ENCODE assay signal across 8 cellular contexts in the genomic region with DNA sequence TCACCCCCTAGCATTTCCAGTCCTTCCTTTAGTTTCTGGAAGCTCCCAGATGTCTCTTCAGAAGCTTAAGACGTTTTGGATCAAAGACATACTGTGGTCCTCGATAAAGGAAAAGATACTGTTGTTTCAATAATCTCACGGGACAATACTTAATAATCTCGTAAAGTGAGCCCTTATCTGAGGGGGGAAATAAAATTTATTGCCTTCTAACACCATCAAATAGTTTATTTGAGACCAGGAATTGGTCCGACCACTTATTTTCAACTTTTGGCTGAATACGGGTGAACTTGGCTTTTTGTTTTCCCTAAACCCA. TPM values are rescaled to one million over a fixed set of nuclear protein-coding genes. Genes with fewer than 3 reads are reported as not detected.
DNase-seq lines count a peak whose midpoint lies in the region; ATAC-seq and TF ChIP-seq lines count a peak whose summit lies in the region.

No MANE protein-coding gene starts in this region.

- H3K4me1 Mint-ChIP-seq in brain: peaks cover 34% of the 10 kb centered on the region

- peaks cover 7% of the 10 kb centered on the region for H3K4me1 ChIP-seq in cardiac muscle cell (ENCODE audit: low read depth)
- H3K4me1 ChIP-seq in mesodermal cell (ENCODE audit: control insufficient read depth, insufficient read depth, low read length, poor library complexity, severe bottlenecking): peaks cover 6% of the 10 kb centered on the region
- no peaks in the 10 kb centered on the region for H3K4me1 ChIP-seq in urinary bladder (ENCODE audit: insufficient read depth)

- H3K4me3 ChIP-seq in cardiac muscle cell (peak overlapping the region; percentile 77), mesodermal cell (ENCODE audit: extremely low read depth, insufficient read depth, low read length, poor library complexity, severe bottlenecking) (peak overlapping the region; percentile 93), urinary bladder (ENCODE audit: low read depth, low read length) (peak overlapping the region; percentile 80)

- peaks cover 8% of the 10 kb centered on the region for H3K27me3 Mint-ChIP-seq in brain

- H3K27ac ChIP-seq in cardiac muscle cell: peak overlapping the region; percentile 89
- peak overlapping the region; percentile 86 for H3K27ac ChIP-seq in mesodermal cell (ENCODE audit: low read depth, low read length, severe bottlenecking)
- H3K27ac ChIP-seq in urinary bladder (ENCODE audit: low read depth): peak overlapping the region; percentile 76

- peaks cover 22% of the 10 kb centered on the region for H3K36me3 Mint-ChIP-seq in brain

- no peaks in the 10 kb centered on the region for H3K27me3 ChIP-seq in cardiac muscle cell

- TF ChIP-seq CTCF in cardiac muscle cell (IDR thresholded peaks at IDR 0.05; ENCODE audit: low read depth, low read length): no peak
- TF ChIP-seq CTCF in brain (conservative IDR thresholded peaks at IDR 0.05): no peak

- H3K9me3 ChIP-seq in cardiac muscle cell (ENCODE audit: low read depth) (no peaks in the 10 kb centered on the region), mesodermal cell (ENCODE audit: control insufficient read depth, low read length) (no peaks in the 10 kb centered on the region)

- H3K9me3 Mint-ChIP-seq in brain: peaks cover 0 to 11% (median 5%) of the 10 kb centered on the region in 5 experiments

- H3K36me3 ChIP-seq in cardiac muscle cell (no peaks in the 10 kb centered on the region), mesodermal cell (ENCODE audit: control insufficient read depth, insufficient read depth, low read length) (peaks cover 16% of the 10 kb centered on the region), urinary bladder (ENCODE audit: insufficient read depth) (no peaks in the 10 kb centered on the region)

- peak overlapping the region; percentile 100 for H3K4me3 Mint-ChIP-seq in brain

- intact Hi-C loops in left cardiac atrium (cut with DNase I): no loop called here

- DNase-seq in cardiac muscle cell (ENCODE audit: low read depth in 1 of 2, low spot score in 1 of 2) (no peak), left cardiac atrium (no peak), NCI-H1694 treated with DMSO at 0.1 percent for 48 hours (lab: John Stamatoyannopoulos, UW) (no peak), GDM1 (lab: John Stamatoyannopoulos, UW) (no peak)

- ATAC-seq in left cardiac atrium (no peak), HG02588 (IDR thresholded peaks at IDR 0.05; ENCODE audit: unreplicated experiment) (no peak)

- H3K27ac Mint-ChIP-seq in brain: peak overlapping the region; percentile 92 to 99 (median 99)

- 85 to 88% methylated on average over 2 to 3 of the region's 6 CpGs for WGBS in mesodermal cell (ENCODE audit: insufficient coverage in 2 of 2), 2 experiments
- WGBS in urinary bladder: 17% methylated on average over 6 of the region's 6 CpGs

RNA-seq across cellular contexts. Expression of a gene that starts 0.6 kb away (rescaled TPM):
- total RNA-seq in cardiac muscle cell (7.4 and 17.9 TPM in 2 replicates), left cardiac atrium (10 to 100 TPM; 11.3 to 12.1 TPM), urinary bladder (45.6 TPM)
- polyA plus RNA-seq in cardiac muscle cell (10.4 and 33.0 TPM in 2 replicates), brain (ENCODE audit: insufficient read depth, low read depth, low replicate concordance) (3.4 TPM), urinary bladder (5.8 TPM)
- polyA plus RNA-seq in mesodermal cell (2013, experiment 1 of 2): 34.2 TPM
- 39.5 TPM for polyA plus RNA-seq in mesodermal cell (2013, experiment 2 of 2)
